15 cellular contexts compared by ENCODE assay signal in genomic region chr19:16436780-16437179, GRCh38. TPM values are rescaled to one million over a fixed set of nuclear protein-coding genes. Genes with fewer than 3 reads are reported as not detected.
A peak's percentile ranks its signal among the peaks of the same experiment; 100 is the strongest.
DNase-seq lines count a peak whose midpoint lies in the region; ATAC-seq and TF ChIP-seq lines count a peak whose summit lies in the region.
"Had no signal": no experiment of that assay in that cellular context is flagged by ENCODE, and none has a peak within 500 bp of the region (broad histone marks: within the 10 kb centered on the region; RNA-seq: fewer than 3 reads in every experiment).

No MANE protein-coding gene starts in this region.

- peak overlapping the region; percentile 59 to 92 (median 76) for H3K4me2 ChIP-seq in BLaER1 treated with 17β-estradiol and CSF1 and Interleukin-3, amounts not matched to agents 10 nM and 100 nM
- H3K4me2 ChIP-seq: neural progenitor cell had no signal

- H3K27me3 ChIP-seq in BLaER1 treated with 17β-estradiol and CSF1 and Interleukin-3, amounts not matched to agents 10 nM and 100 nM = no peaks in the 10 kb centered on the region
- H3K27me3 ChIP-seq in Peyer's patch (no peaks in the 10 kb centered on the region), skeletal muscle tissue (ENCODE audit: control insufficient read depth in 3 of 3, insufficient read depth in 3 of 3, low read length in 3 of 3) (no peaks in the 10 kb centered on the region)
- H3K27me3 ChIP-seq: neural progenitor cell had no signal

- H3K4me1 ChIP-seq in BLaER1 treated with 17β-estradiol and CSF1 and Interleukin-3, amounts not matched to agents 10 nM and 100 nM = peaks cover 47 to 70% (median 57%) of the 10 kb centered on the region in 10 experiments
- peaks cover 0 to 7% (median 2%) of the 10 kb centered on the region in 4 donors for H3K4me1 ChIP-seq in Peyer's patch
- peaks cover 24 to 30% (median 30%) of the 10 kb centered on the region in 3 donors for H3K4me1 ChIP-seq in skeletal muscle tissue (ENCODE audit: control insufficient read depth in 3 of 3, insufficient read depth in 3 of 3, low read length in 3 of 3)

- no peak for TF ChIP-seq POLR2A in Peyer's patch (IDR thresholded peaks at IDR 0.05)

- no peak for DNase-seq in Peyer's patch
- DNase-seq in glomerular visceral epithelial cell (ENCODE audit: extremely low spot score) = peak; percentile 50
- DNase-seq in COLO829 (ENCODE audit: low spot score) = no peak
- DNase-seq in midbrain (lab: John Stamatoyannopoulos, UW) = no peak
- DNase-seq in Kasumi-1 (lab: John Stamatoyannopoulos, UW) = no peak
- DNase-seq: activated CD8-positive, alpha-beta memory T cell treated with anti-CD3 and anti-CD28 coated beads, Interleukin-2, amount 50 U/mL, for 48 hours; DND-41; NCI-H2029 treated with DMSO at 0.1 percent for 48 hours; NCI-H774; SIG-M5 had no signal

- TF ChIP-seq CTCF in Peyer's patch (IDR thresholded peaks at IDR 0.05) = no peak

- H3K9me3 ChIP-seq in BLaER1 treated with 17β-estradiol and CSF1 and Interleukin-3, amounts not matched to agents 10 nM and 100 nM (replicated peaks in 1 of 11) = no peaks in the 10 kb centered on the region
- H3K9me3 ChIP-seq in Peyer's patch (no peaks in the 10 kb centered on the region), skeletal muscle tissue (ENCODE audit: control insufficient read depth in 3 of 3, low read length in 3 of 3) (no peaks in the 10 kb centered on the region)

- H3K4me3 ChIP-seq in BLaER1 treated with 17β-estradiol and CSF1 and Interleukin-3, amounts not matched to agents 10 nM and 100 nM = peak overlapping the region in 1 of 10 experiments; percentile 23; a peak in 1 of 20 replicates
- no peak overlapping the region for H3K4me3 ChIP-seq in Peyer's patch
- no peak overlapping the region for H3K4me3 ChIP-seq in skeletal muscle tissue (ENCODE audit: low read length in 3 of 3)
- H3K4me3 ChIP-seq: neural progenitor cell had no signal

- H4K20me1 ChIP-seq in BLaER1 treated with 17β-estradiol and CSF1 and Interleukin-3, amounts not matched to agents 10 nM and 100 nM = peaks cover 0 to 31% (median 5%) of the 10 kb centered on the region in 11 experiments; a peak in 11 of 22 replicates

- peak overlapping the region; percentile 19 to 66 (median 48); a peak in 18 of 22 replicates for H3K9ac ChIP-seq in BLaER1 treated with 17β-estradiol and CSF1 and Interleukin-3, amounts not matched to agents 10 nM and 100 nM
- no peak overlapping the region for H3K9ac ChIP-seq in skeletal muscle tissue (ENCODE audit: low read depth in 1 of 3, low read length in 3 of 3)
- H3K9ac ChIP-seq: neural progenitor cell had no signal

- no peak for ATAC-seq in HG02763 (IDR thresholded peaks at IDR 0.05; ENCODE audit: unreplicated experiment)

- H3K27ac ChIP-seq in BLaER1 treated with 17β-estradiol and CSF1 and Interleukin-3, amounts not matched to agents 10 nM and 100 nM = peak overlapping the region; percentile 16 to 80 (median 50); a peak in 19 of 22 replicates
- peak overlapping the region; percentile 1 to 76 (median 50) for H3K27ac ChIP-seq in Peyer's patch
- H3K27ac ChIP-seq in skeletal muscle tissue (ENCODE audit: low read depth, low read length) = peak overlapping the region; percentile 75
- H3K27ac ChIP-seq: neural progenitor cell, VCaP had no signal

- peaks cover 62 to 99% (median 88%) of the 10 kb centered on the region in 11 experiments for H3K36me3 ChIP-seq in BLaER1 treated with 17β-estradiol and CSF1 and Interleukin-3, amounts not matched to agents 10 nM and 100 nM
- H3K36me3 ChIP-seq in Peyer's patch = peaks cover 0 to 42% (median 0%) of the 10 kb centered on the region in 3 donors
- H3K36me3 ChIP-seq in skeletal muscle tissue (ENCODE audit: control insufficient read depth in 3 of 3, insufficient read depth in 3 of 3, low read length in 3 of 3) = peaks cover 14 to 45% (median 26%) of the 10 kb centered on the region in 3 donors
- H3K36me3 ChIP-seq: neural progenitor cell had no signal

RNA-seq across cellular contexts. Expression of gene EPS15L1, which starts 35.0 kb away (rescaled TPM):
- total RNA-seq in Peyer's patch = 10 to 100 TPM; 18.2 to 37.0 (median 35.2) TPM
- total RNA-seq in skeletal muscle tissue = 15.1 TPM

RNA-seq across cellular contexts. Expression of gene CALR3, which starts 59.2 kb away (rescaled TPM):
- total RNA-seq in Peyer's patch (not detected), skeletal muscle tissue (under 0.01 TPM)

RNA-seq across cellular contexts. Expression of gene C19orf44, which starts 59.4 kb away (rescaled TPM):
- 10 to 100 TPM in 1 of 4 donors, 1 to 10 TPM in 3; 3.7 to 13.2 (median 8.0) TPM for total RNA-seq in Peyer's patch
- 2.6 TPM for total RNA-seq in skeletal muscle tissue

Comparison
In these comparisons a context has a peak if more than half of its experiments do, and no peak if none do; other contexts are left out.
1. H3K9ac ChIP-seq: peak in BLaER1 treated with 17β-estradiol and CSF1 and Interleukin-3, amounts not matched to agents 10 nM and 100 nM (11 of 11); none in skeletal muscle tissue (0 of 3).
2. Peak in every context shown above with its lines, with median percentiles within 50 percentile points of each other: H3K27ac ChIP-seq.